1 cellular context compared by ENCODE assay signal in the genomic region with DNA sequence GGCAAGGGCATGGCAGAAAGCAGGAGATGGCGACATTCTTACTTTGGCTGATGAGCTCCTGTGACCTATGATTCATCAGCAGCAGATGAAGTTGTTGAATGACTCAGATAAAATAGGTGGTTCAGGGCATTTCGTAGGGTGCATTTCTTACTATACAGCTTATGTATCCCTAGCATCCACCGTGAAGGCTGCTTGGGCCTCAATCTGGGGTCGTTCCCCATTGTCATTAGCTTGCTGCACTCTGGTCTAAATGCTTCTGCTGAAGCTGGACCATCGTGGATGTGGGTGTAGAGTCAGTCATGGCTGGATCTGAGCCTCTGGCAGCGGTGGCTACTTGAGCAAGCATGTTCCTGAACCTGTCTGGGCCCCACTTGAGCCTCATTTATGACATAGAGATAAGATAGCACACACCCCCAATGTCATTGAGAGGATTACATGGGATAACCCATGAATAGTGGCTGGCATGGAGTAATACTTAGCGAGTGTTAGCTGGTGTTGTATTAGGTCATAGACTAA.
TF ChIP-seq lines count a peak whose summit lies in the region.
"Not testable (repeated sequence)": the region's sequence is repeated elsewhere in the genome, so short reads cannot be mapped to it uniquely, and the experiment has no call there.

No MANE protein-coding gene starts in this region.

TF ChIP-seq in K562, 482 proteins besides CTCF, POLR2A, EP300 and RAD21:
- TF ChIP-seq NR2C2 (CRISPR knock-in tag; IDR thresholded peaks at IDR 0.05): not testable (repeated sequence)
- 0 out of 2 replicates have a peak, but pooled peaks have one; percentile 26 for TF ChIP-seq NR2C2 (tag; IDR thresholded peaks at IDR 0.05)
- peak; percentile 68 for TF ChIP-seq FOSL1 (tag; conservative IDR thresholded peaks at IDR 0.05)
- 0 out of 2 replicates have a peak, but pooled peaks have one; percentile 12 for TF ChIP-seq NFE2 (IDR thresholded peaks at IDR 0.05; ENCODE audit: low read depth)
